ENCODE assay signal across 10 cellular contexts in the genomic region with DNA sequence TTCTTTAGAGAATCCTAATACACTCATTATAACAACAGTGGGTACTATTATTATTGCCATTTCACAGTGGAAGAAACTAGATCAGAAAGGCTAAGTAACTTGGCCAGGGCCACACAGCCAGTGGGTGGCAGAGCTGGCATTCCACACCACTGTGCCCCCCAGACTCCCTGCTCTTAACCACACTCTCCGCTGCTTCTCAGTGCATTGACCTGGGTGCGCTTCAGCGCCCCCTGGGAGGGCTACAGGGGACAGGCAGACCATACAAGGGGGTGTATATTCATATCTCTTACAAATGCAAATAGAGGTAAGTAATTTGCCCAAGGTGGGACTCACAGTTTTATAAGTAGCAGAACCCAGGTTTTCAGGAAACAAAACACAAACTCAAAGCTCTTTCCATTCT.
DNase-seq lines count a peak whose midpoint lies in the region; ATAC-seq, FAIRE-seq and TF ChIP-seq lines count a peak whose summit lies in the region.
"Had no signal": no experiment of that assay in that cellular context is flagged by ENCODE, and none has a peak within 500 bp of the region (broad histone marks: within the 10 kb centered on the region; RNA-seq: fewer than 3 reads in every experiment).

No MANE protein-coding gene starts in this region.

- no peaks in the 10 kb centered on the region for H3K4me1 Mint-ChIP-seq in naive B cell

- no peaks in the 10 kb centered on the region for H3K27me3 Mint-ChIP-seq in naive B cell
- H3K27me3 Mint-ChIP-seq: activated CD4-positive, alpha-beta T cell treated with anti-CD3 and anti-CD28 coated beads, Interleukin-2, amount 10 ng/mL, durations not matched to agents 7 days and 5 days had no signal

- H3K9me3 Mint-ChIP-seq in naive B cell: no peaks in the 10 kb centered on the region
- H3K9me3 Mint-ChIP-seq: activated CD4-positive, alpha-beta T cell treated with anti-CD3 and anti-CD28 coated beads, Interleukin-2, amount 10 ng/mL, durations not matched to agents 7 days and 5 days had no signal

- in situ Hi-C loops in KBM-7 (cut with MboI; ENCODE audit: low pct_unique_long_range_greater_than_20kb, low sequenced_read_pairs): no loop called here

- no peak for FAIRE-seq in GM12892 (lab: Jason Lieb, UNC)

- H3K36me3 Mint-ChIP-seq in naive B cell: no peaks in the 10 kb centered on the region

- ATAC-seq in naive B cell (ENCODE audit: low read depth in 2 of 2): peak; percentile 18 to 32
- no peak for ATAC-seq in GM21360 (IDR thresholded peaks at IDR 0.05; ENCODE audit: unreplicated experiment)
- ATAC-seq in GM21576 (IDR thresholded peaks at IDR 0.05; ENCODE audit: unreplicated experiment): no peak

- DNase-seq in NCI-H1694 treated with DMSO at 0.1 percent for 48 hours (lab: John Stamatoyannopoulos, UW) (peak; percentile 1), NCI-H1694 (lab: John Stamatoyannopoulos, UW) (no peak), KBM-7 (peak; percentile 51), naive B cell (no peak), GM12892 (ENCODE audit: insufficient read length) (no peak)
- peak; percentile 19 for DNase-seq in activated naive CD4-positive, alpha-beta T cell treated with anti-CD3 and anti-CD28 coated beads, Interleukin-2, amount 50 U/mL, for 16 hours
- DNase-seq: activated CD4-positive, alpha-beta T cell treated with anti-CD3 and anti-CD28 coated beads, Interleukin-2, amount 10 ng/mL, durations not matched to agents 7 days and 5 days; NCI-H1105 had no signal

- H3K4me3 Mint-ChIP-seq in naive B cell: no peak overlapping the region
- H3K4me3 Mint-ChIP-seq: activated CD4-positive, alpha-beta T cell treated with anti-CD3 and anti-CD28 coated beads, Interleukin-2, amount 10 ng/mL, durations not matched to agents 7 days and 5 days had no signal

- H3K27ac Mint-ChIP-seq in naive B cell: peak overlapping the region in 1 of 6 donors; percentile 60

- TF ChIP-seq POLR2A in GM12892 (IDR thresholded peaks at IDR 0.05; ENCODE audit: low read depth, low read length): no peak

Comparison
In these comparisons a context has a peak if more than half of its experiments do, and no peak if none do; other contexts are left out.
1. DNase-seq: peak in NCI-H1694 treated with DMSO at 0.1 percent for 48 hours (single experiment), KBM-7 (single experiment) and activated naive CD4-positive, alpha-beta T cell treated with anti-CD3 and anti-CD28 coated beads, Interleukin-2, amount 50 U/mL, for 16 hours (single experiment); none in NCI-H1694 (single experiment), naive B cell (single experiment) and GM12892 (single experiment).
2. ATAC-seq: peak in naive B cell (2 of 2); none in GM21360 (single experiment) and GM21576 (single experiment).